9 cellular contexts compared by ENCODE assay signal in genomic region chr19:44746616-44746945, GRCh38. TPM values are rescaled to one million over a fixed set of nuclear protein-coding genes. Genes with fewer than 3 reads are reported as not detected.
DNase-seq lines count a peak whose midpoint lies in the region; ATAC-seq and TF ChIP-seq lines count a peak whose summit lies in the region.
"Had no signal": no experiment of that assay in that cellular context is flagged by ENCODE, and none has a peak within 500 bp of the region (broad histone marks: within the 10 kb centered on the region; RNA-seq: fewer than 3 reads in every experiment).

No MANE protein-coding gene starts in this region.

- no peak overlapping the region for H3K27ac ChIP-seq in H9 (ENCODE audit: insufficient read length, low read depth, low read length)
- H3K27ac ChIP-seq in smooth muscle cell (ENCODE audit: low read depth): peak overlapping the region; percentile 2
- peak overlapping the region in 20 of 59 donors; percentile 3 to 87 (median 62) for H3K27ac ChIP-seq in dorsolateral prefrontal cortex

- no peak overlapping the region for H4K91ac ChIP-seq in H9 (ENCODE audit: insufficient read length, low read depth, low read length)

- peaks cover 5% of the 10 kb centered on the region for H3K23me2 ChIP-seq in H9 (ENCODE audit: insufficient read length, low read depth, low read length, poor library complexity, severe bottlenecking)

- H3K9me3 Mint-ChIP-seq in H9: no peaks in the 10 kb centered on the region; a peak in 2 of 5 replicates
- H3K9me3 Mint-ChIP-seq in activated B cell treated with CpG ODN at 0.5 μM for 24 hours: no peaks in the 10 kb centered on the region
- H3K9me3 Mint-ChIP-seq in immature natural killer cell: no peaks in the 10 kb centered on the region

- WGBS in H9 (ENCODE audit: extremely low coverage, insufficient read length, low lambda C conversion rate): no CpG with 5 or more reads among the region's 5 CpGs
- WGBS in smooth muscle cell (ENCODE audit: low lambda C conversion rate): 75% methylated on average over 5 of the region's 5 CpGs

- no peak overlapping the region for H2BK12ac ChIP-seq in H9 (ENCODE audit: insufficient read length, low read depth, low read length)

- H3K79me1 ChIP-seq in H9 (ENCODE audit: insufficient read depth, low read depth, low read length, poor library complexity, severe bottlenecking): no peaks in the 10 kb centered on the region

- H3K4ac ChIP-seq in H9 (ENCODE audit: low read depth, low read length): no peak overlapping the region

- no peak overlapping the region for H2AK5ac ChIP-seq in H9 (ENCODE audit: insufficient read length, low read length)

- H3K9me3 ChIP-seq in H9 (ENCODE audit: control insufficient read depth, low read depth, low read length) (no peaks in the 10 kb centered on the region), smooth muscle cell (replicated peaks; ENCODE audit: low read depth) (no peaks in the 10 kb centered on the region)

- H4K20me1 ChIP-seq in H9 (ENCODE audit: control insufficient read depth, insufficient read depth, insufficient read length) (no peaks in the 10 kb centered on the region), smooth muscle cell (ENCODE audit: low read depth) (peaks cover 21% of the 10 kb centered on the region)

- H3K23ac ChIP-seq in H9 (ENCODE audit: insufficient read length, low read depth, low read length): no peak overlapping the region

- peaks cover 73% of the 10 kb centered on the region for H3K27me3 Mint-ChIP-seq in H9 (ENCODE audit: low read depth)
- H3K27me3 Mint-ChIP-seq in activated B cell treated with CpG ODN at 0.5 μM for 24 hours: no peaks in the 10 kb centered on the region
- H3K27me3 Mint-ChIP-seq in immature natural killer cell (ENCODE audit: low read depth in 3 of 3): peaks cover 5 to 21% (median 8%) of the 10 kb centered on the region in 3 donors

- no peak overlapping the region for H3K4me3 ChIP-seq in smooth muscle cell
- H3K4me3 ChIP-seq in dorsolateral prefrontal cortex: peak overlapping the region in 1 of 59 donors; percentile 58

- H3K79me2 ChIP-seq in H9 (ENCODE audit: insufficient read depth, low read length) (no peaks in the 10 kb centered on the region), smooth muscle cell (ENCODE audit: low read depth) (peaks cover 27% of the 10 kb centered on the region)

- peaks cover 5 to 28% of the 10 kb centered on the region in 2 experiments for H3K4me1 Mint-ChIP-seq in H9
- peaks cover 55% of the 10 kb centered on the region for H3K4me1 Mint-ChIP-seq in activated B cell treated with CpG ODN at 0.5 μM for 24 hours
- peaks cover 46 to 47% of the 10 kb centered on the region in 2 donors for H3K4me1 Mint-ChIP-seq in immature natural killer cell

- TF ChIP-seq CTCF in H9 (conservative IDR thresholded peaks at IDR 0.05) (no peak), activated B cell treated with CpG ODN at 0.5 μM for 24 hours (IDR thresholded peaks at IDR 0.05) (no peak), smooth muscle cell (IDR thresholded peaks at IDR 0.05; ENCODE audit: borderline replicate concordance, insufficient read depth, poor library complexity, severe bottlenecking) (no peak), dorsolateral prefrontal cortex (IDR thresholded peaks at IDR 0.05 in 54 of 56, conservative IDR thresholded peaks at IDR 0.05 in 2 of 56; ENCODE audit: low read depth in 1 of 56, partially characterized antibody in 56 of 56) (no peak)

- POLR2A ChIA-PET in activated B cell treated with CpG ODN at 0.5 μM for 24 hours (lab: Charles Lee): interaction anchor here (0.6 to 0.7 kb wide), 2 partner anchors 24 to 227 kb away, joined by 5 to 7 read pairs; no protein-coding TSS in a partner anchor

- no peak overlapping the region for H2BK20ac ChIP-seq in H9 (ENCODE audit: low read depth, low read length, poor library complexity, severe bottlenecking)

- intact Hi-C loops in activated B cell treated with CpG ODN at 0.5 μM for 24 hours (cut with micrococcal nuclease) (no loop called here), dorsolateral prefrontal cortex (cut with DNase I) (no loop called here)

- no peaks in the 10 kb centered on the region for H3K36me3 ChIP-seq in smooth muscle cell (ENCODE audit: low read depth)

- H3K9ac ChIP-seq in H9 (ENCODE audit: extremely low read depth, insufficient read length, low read length) (no peak overlapping the region), smooth muscle cell (ENCODE audit: low read depth) (no peak overlapping the region)

- H2BK120ac ChIP-seq in H9 (ENCODE audit: low read depth, low read length, poor library complexity, severe bottlenecking): no peak overlapping the region

- H2BK5ac ChIP-seq in H9 (ENCODE audit: insufficient read length, low read length): no peak overlapping the region

- no peak overlapping the region for H3K14ac ChIP-seq in H9 (ENCODE audit: insufficient read depth, low read length)

- H4K8ac ChIP-seq in H9 (replicated peaks; ENCODE audit: insufficient read length, low read depth, low read length): no peak overlapping the region

- H3T11ph ChIP-seq in H9 (ENCODE audit: low read length): no peak overlapping the region

- H3K27me3 ChIP-seq in H9 (ENCODE audit: insufficient read depth, low read length) (peaks cover 32% of the 10 kb centered on the region), smooth muscle cell (ENCODE audit: low read depth) (no peaks in the 10 kb centered on the region), dorsolateral prefrontal cortex (no peaks in the 10 kb centered on the region)

- no peak overlapping the region for H2BK15ac ChIP-seq in H9 (ENCODE audit: low read depth, low read length)

- ATAC-seq in activated B cell treated with CpG ODN at 0.5 μM for 24 hours (ENCODE audit: low read depth): no peak

- no peak overlapping the region for H4K5ac ChIP-seq in H9 (ENCODE audit: insufficient read length, low read depth, low read length)

- H3K27ac Mint-ChIP-seq in H9: no peak overlapping the region; a peak in 1 of 7 replicates
- H3K27ac Mint-ChIP-seq in activated B cell treated with CpG ODN at 0.5 μM for 24 hours: peak overlapping the region; percentile 79
- H3K27ac Mint-ChIP-seq in immature natural killer cell: peak overlapping the region; percentile 76 to 98 (median 95)

- H3K36me3 Mint-ChIP-seq in H9 (ENCODE audit: insufficient read depth in 1 of 3, low read depth in 3 of 3) (no peaks in the 10 kb centered on the region), activated B cell treated with CpG ODN at 0.5 μM for 24 hours (ENCODE audit: low read depth) (peaks cover 29% of the 10 kb centered on the region), immature natural killer cell (peaks cover 0 to 7% (median 3%) of the 10 kb centered on the region in 3 donors)

- H3K4me1 ChIP-seq in H9 (ENCODE audit: insufficient read depth, low read length) (no peaks in the 10 kb centered on the region; the same call in 1 of the 2 replicates), smooth muscle cell (ENCODE audit: low read depth) (peaks cover 6% of the 10 kb centered on the region)

- H3K4me3 Mint-ChIP-seq in H9 (peak overlapping the region; percentile 62 to 85; a peak in 4 of 5 replicates), activated B cell treated with CpG ODN at 0.5 μM for 24 hours (peak overlapping the region; percentile 98), immature natural killer cell (peak overlapping the region; percentile 58 to 93 (median 70))

- H2AFZ ChIP-seq in H9 (ENCODE audit: low read length) (no peak overlapping the region), smooth muscle cell (ENCODE audit: low read depth) (no peak overlapping the region)

- H3K4me2 ChIP-seq in H9 (ENCODE audit: insufficient read depth, insufficient read length, low read length): peak overlapping the region; percentile 97
- H3K4me2 ChIP-seq in smooth muscle cell: peak overlapping the region; percentile 98

- CTCF ChIA-PET in activated B cell treated with CpG ODN at 0.5 μM for 24 hours (lab: Charles Lee): no interaction called here

- no peak overlapping the region for H3K56ac ChIP-seq in H9 (ENCODE audit: insufficient read length, low read depth, low read length)

- peaks cover 39% of the 10 kb centered on the region for H3F3A ChIP-seq in smooth muscle cell (ENCODE audit: low read depth)

- H3K18ac ChIP-seq in H9 (ENCODE audit: insufficient read length, low read depth, low read length): no peak overlapping the region

- DNase-seq in H9: no peak
- DNase-seq in activated B cell treated with CpG ODN at 0.5 μM for 24 hours: no peak
- no peak for DNase-seq in immature natural killer cell
- DNase-seq in smooth muscle cell (lab: John Stamatoyannopoulos, UW; ENCODE audit: unreplicated experiment): no peak
- no peak for DNase-seq in dorsolateral prefrontal cortex
- no peak for DNase-seq in cerebellar nuclear complex (lab: John Stamatoyannopoulos, UW)
- no peak for DNase-seq in NCI-H526 (lab: John Stamatoyannopoulos, UW)
- no peak for DNase-seq in NCI-H1694 (lab: John Stamatoyannopoulos, UW)

RNA-seq across cellular contexts. Expression of gene BCL3, which starts 1.9 kb away (rescaled TPM):
- total RNA-seq in H9 (2021): 1.2 and 2.2 TPM in 2 replicates
- total RNA-seq in activated B cell treated with CpG ODN at 0.5 μM for 24 hours: 121 and 149 TPM in 2 replicates
- polyA plus RNA-seq in immature natural killer cell: 10 to 100 TPM in 2 of 3 donors, 1 to 10 TPM in 1; 5.6 to 10.2 (median 10.2) TPM
- total RNA-seq in smooth muscle cell: 8.1 and 12.2 TPM in 2 replicates
- 52.8 and 54.0 TPM in 2 replicates for polyA plus RNA-seq in smooth muscle cell
- total RNA-seq in dorsolateral prefrontal cortex: 10 to 100 TPM in 70 of 120 experiments, 1 to 10 TPM in 50; 2.5 to 26.7 (median 10.7) TPM

RNA-seq across cellular contexts. Expression of gene CBLC, which starts 31.1 kb away (rescaled TPM):
- total RNA-seq in H9 (2021) (14.2 and 15.9 TPM in 2 replicates), activated B cell treated with CpG ODN at 0.5 μM for 24 hours (not detected in 2 replicates), smooth muscle cell (0.40 and 0.90 TPM in 2 replicates), dorsolateral prefrontal cortex (under 1 TPM in 31 of 120 experiments, not detected in 89; 0.31 to 0.90 (median 0.44) TPM)
- polyA plus RNA-seq in immature natural killer cell (not detected), smooth muscle cell (0.87 and 2.3 TPM in 2 replicates)
- total RNA-seq: glomerular endothelial cell had no signal

RNA-seq across cellular contexts. Expression of gene CEACAM16, which starts 47.6 kb away (rescaled TPM):
- total RNA-seq in H9 (2021): not detected in 2 replicates
- not detected in 2 replicates for total RNA-seq in activated B cell treated with CpG ODN at 0.5 μM for 24 hours
- polyA plus RNA-seq in immature natural killer cell: not detected
- total RNA-seq in smooth muscle cell: not detected in 2 replicates
- polyA plus RNA-seq in smooth muscle cell: not detected in 2 replicates
- not detected for total RNA-seq in dorsolateral prefrontal cortex
- total RNA-seq: glomerular endothelial cell had no signal

Comparison
In these comparisons a context has a peak if more than half of its experiments do, and no peak if none do; other contexts are left out.
1. H3K27ac Mint-ChIP-seq: peak in activated B cell treated with CpG ODN at 0.5 μM for 24 hours (single experiment) and immature natural killer cell (6 of 6); none in H9 (0 of 3).
2. Peak in every context shown above with its lines, with median percentiles within 50 percentile points of each other: H3K4me3 Mint-ChIP-seq.